In genomic region chrX:72297953-72298730, GRCh38 we compare ENCODE assay signal across 11 cellular contexts. TPM values are rescaled to one million over a fixed set of nuclear protein-coding genes. Genes with fewer than 3 reads are reported as not detected.
DNase-seq lines count a peak whose midpoint lies in the region; ATAC-seq, FAIRE-seq and TF ChIP-seq lines count a peak whose summit lies in the region.
"Had no signal": no experiment of that assay in that cellular context is flagged by ENCODE, and none has a peak within 500 bp of the region (broad histone marks: within the 10 kb centered on the region; RNA-seq: fewer than 3 reads in every experiment).

No MANE protein-coding gene starts in this region.

- no peak overlapping the region for H2AFZ ChIP-seq in keratinocyte (ENCODE audit: control insufficient read depth, low read length)

- ATAC-seq in GM21526 (IDR thresholded peaks at IDR 0.05; ENCODE audit: low FRiP score, unreplicated experiment) (peak; percentile 61), HG02884 (IDR thresholded peaks at IDR 0.05; ENCODE audit: unreplicated experiment) (no peak)
- ATAC-seq: naive thymus-derived CD8-positive, alpha-beta T cell had no signal

- TF ChIP-seq CTCF in keratinocyte (optimal IDR thresholded peaks at IDR 0.05 in 1 of 3, IDR thresholded peaks at IDR 0.05 in 1 of 3, conservative IDR thresholded peaks at IDR 0.05 in 1 of 3; ENCODE audit: extremely low read depth in 1 of 3, insufficient read depth in 2 of 3, low read length in 3 of 3) (peak in 2 of 3 experiments; percentile 55), sigmoid colon (IDR thresholded peaks at IDR 0.05) (no peak), Calu3 (IDR thresholded peaks at IDR 0.05; ENCODE audit: unreplicated experiment) (no peak)

- H4K20me1 ChIP-seq in keratinocyte (ENCODE audit: control insufficient read depth, extremely low read depth, insufficient read depth, low read length) = peaks cover 2% of the 10 kb centered on the region

- H3K4me3 ChIP-seq in keratinocyte (ENCODE audit: control insufficient read depth in 2 of 3, extremely low read depth in 1 of 3, insufficient read depth in 2 of 3, low read depth in 1 of 3, low read length in 3 of 3) (no peak overlapping the region), sigmoid colon (no peak overlapping the region)

- no peaks in the 10 kb centered on the region for H3K9me3 ChIP-seq in keratinocyte (ENCODE audit: control insufficient read depth, low read depth, low read length)
- no peaks in the 10 kb centered on the region for H3K9me3 ChIP-seq in sigmoid colon

- H3K36me3 ChIP-seq in keratinocyte (ENCODE audit: control insufficient read depth in 2 of 2, extremely low read depth in 1 of 2, insufficient read depth in 2 of 2, low read length in 2 of 2) (no peaks in the 10 kb centered on the region), sigmoid colon (no peaks in the 10 kb centered on the region)

- H3K4me1 ChIP-seq in keratinocyte (ENCODE audit: control insufficient read depth, extremely low read depth, insufficient read depth, low read length) (no peaks in the 10 kb centered on the region), sigmoid colon (no peaks in the 10 kb centered on the region)

- no peaks in the 10 kb centered on the region for H3K4me1 Mint-ChIP-seq in Calu3 (ENCODE audit: low read depth, unreplicated experiment)
- H3K4me1 Mint-ChIP-seq: naive thymus-derived CD8-positive, alpha-beta T cell had no signal

- peak; percentile 21 for FAIRE-seq in G401.6 (lab: Jason Lieb, UNC)
- no peak for FAIRE-seq in keratinocyte (lab: Jason Lieb, UNC)

- no peak for TF ChIP-seq EP300 in sigmoid colon (IDR thresholded peaks at IDR 0.05)

- H3K27me3 ChIP-seq in keratinocyte (ENCODE audit: control insufficient read depth, extremely low read depth, insufficient read depth, low read length) (peaks cover 67% of the 10 kb centered on the region), sigmoid colon (peaks cover 0 to 8% (median 2%) of the 10 kb centered on the region in 3 donors)

- no peak overlapping the region for H3K4me2 ChIP-seq in keratinocyte (ENCODE audit: control insufficient read depth, extremely low read depth, insufficient read depth, low read depth, low read length)
- H3K4me2 ChIP-seq: KMS-11 had no signal

- H3K27ac ChIP-seq in keratinocyte (ENCODE audit: control insufficient read depth, insufficient read depth, low read length) = no peak overlapping the region
- no peak overlapping the region for H3K27ac ChIP-seq in sigmoid colon
- H3K27ac ChIP-seq: KMS-11, VCaP had no signal

- no peak for TF ChIP-seq POLR2A in sigmoid colon (IDR thresholded peaks at IDR 0.05)

- DNase-seq in RPMI7951 (ENCODE audit: low read depth) (peak; percentile 52), keratinocyte (ENCODE audit: low read depth, low spot score) (no peak), NCI-H774 (lab: John Stamatoyannopoulos, UW) (no peak), sigmoid colon (no peak), Calu3 (no peak)
- DNase-seq: naive thymus-derived CD8-positive, alpha-beta T cell had no signal

- 60 to 64% methylated on average over 4 of the region's 4 CpGs for whole genome bisulfite sequencing in sigmoid colon, 2 donors

- H3K9ac ChIP-seq in keratinocyte (ENCODE audit: control insufficient read depth, extremely low read depth, insufficient read depth, low read length) = no peak overlapping the region
- H3K9ac ChIP-seq: KMS-11 had no signal

- intact Hi-C loops in sigmoid colon (cut with DNase I) (no loop called here), Calu3 (cut with micrococcal nuclease; ENCODE audit: unreplicated experiment) (loop anchor here (2.0 kb wide), 1 partner anchor 243 kb away; no protein-coding TSS in a partner anchor)

- H3K4me3 Mint-ChIP-seq in Calu3 (ENCODE audit: low read depth, unreplicated experiment) = no peak overlapping the region
- H3K4me3 Mint-ChIP-seq: naive thymus-derived CD8-positive, alpha-beta T cell had no signal

- dilution Hi-C loops in keratinocyte (cut with MboI; ENCODE audit: extremely low pct_ligation_motif_present, low sequenced_read_pairs) = no loop called here

- H3K36me3 Mint-ChIP-seq in Calu3 (ENCODE audit: insufficient read depth, unreplicated experiment) = no peaks in the 10 kb centered on the region

- CTCF ChIA-PET in Calu3 (lab: Charles Lee) = interaction anchor here (0.6 to 1.1 kb wide), 2 partner anchors 230 to 242 kb away, joined by 5 to 7 read pairs; no protein-coding TSS in a partner anchor

- H3K9me1 ChIP-seq in keratinocyte (ENCODE audit: control insufficient read depth, extremely low read depth, insufficient read depth, low read length) = no peaks in the 10 kb centered on the region

- peaks cover 67% of the 10 kb centered on the region for H3K27me3 Mint-ChIP-seq in Calu3 (ENCODE audit: unreplicated experiment)

- BruUV-seq in Calu3 (replicated peaks; lab: Mats Ljungman, UMichigan) = no TSS peak

- H3K27ac Mint-ChIP-seq in Calu3 (ENCODE audit: unreplicated experiment) = no peak overlapping the region
- H3K27ac Mint-ChIP-seq: naive thymus-derived CD8-positive, alpha-beta T cell had no signal

- no peaks in the 10 kb centered on the region for H3K79me2 ChIP-seq in keratinocyte (ENCODE audit: control insufficient read depth, insufficient read depth, low read length)

- H3K9me3 Mint-ChIP-seq in Calu3 (ENCODE audit: low read depth, unreplicated experiment) = no peaks in the 10 kb centered on the region
- H3K9me3 Mint-ChIP-seq: naive thymus-derived CD8-positive, alpha-beta T cell had no signal

RNA-seq across cellular contexts. Expression of gene CITED1, which starts 7.6 kb away (rescaled TPM):
- 0.12 and 1.3 TPM in 2 replicates for total RNA-seq in RPMI7951 (2014; rRNA removed; shearing (Covaris generic))
- polyA plus RNA-seq in keratinocyte = 0.25 to 0.30 TPM in 2 of 3 replicates, not detected in the other
- polyA plus RNA-seq in keratinocyte (2011; ENCODE audit: low read depth) = not detected
- not detected in 2 replicates for polyA plus RNA-seq in keratinocyte (2011; cell fraction: cytosol; rRNA removed)
- 0.60 TPM in 1 of 2 replicates, not detected in the other for polyA plus RNA-seq in keratinocyte (2011; cell fraction: nucleus; rRNA removed)
- polyA plus RNA-seq in keratinocyte (2012; ENCODE audit: low replicate concordance) = 0.24 and 0.37 TPM in 2 replicates
- polyA minus RNA-seq in keratinocyte = 0.80 TPM in 1 of 3 replicates, not detected in the others
- not detected for polyA minus RNA-seq in keratinocyte (2011; cell fraction: cytosol; rRNA and poly(A)+ RNA removed)
- not detected in 2 replicates for polyA minus RNA-seq in keratinocyte (2011; cell fraction: nucleus; rRNA and poly(A)+ RNA removed)
- under 1 TPM in 1 of 4 donors, not detected in 3; 0.99 TPM for total RNA-seq in sigmoid colon
- 1 to 10 TPM in 1 of 3 donors, under 1 TPM in 1, not detected in 1; 0.52 to 2.4 TPM for polyA plus RNA-seq in sigmoid colon
- 0.78 TPM in 1 of 2 replicates, not detected in the other for total RNA-seq in Calu3 (2022)
- total RNA-seq: naive thymus-derived CD8-positive, alpha-beta T cell had no signal
- polyA plus RNA-seq: naive thymus-derived CD8-positive, alpha-beta T cell had no signal

RNA-seq across cellular contexts. Expression of gene RPS4X, which starts 21.1 kb away (rescaled TPM):
- 1,331 and 1,443 TPM in 2 replicates for total RNA-seq in RPMI7951 (2014; rRNA removed; shearing (Covaris generic))
- polyA plus RNA-seq in keratinocyte (1,925 to 2,606 TPM (median 2,174 TPM) in 3 replicates), sigmoid colon (1,000 to 10,000 TPM; 1,029 to 2,141 (median 1,186) TPM)
- polyA plus RNA-seq in keratinocyte (2011; ENCODE audit: low read depth) = 1,744 TPM
- polyA plus RNA-seq in keratinocyte (2011; cell fraction: cytosol; rRNA removed) = 2,212 and 2,787 TPM in 2 replicates
- 662 and 946 TPM in 2 replicates for polyA plus RNA-seq in keratinocyte (2011; cell fraction: nucleus; rRNA removed)
- 1,725 and 2,475 TPM in 2 replicates for polyA plus RNA-seq in keratinocyte (2012; ENCODE audit: low replicate concordance)
- 512 to 1,513 TPM (median 1,408 TPM) in 3 replicates for polyA minus RNA-seq in keratinocyte
- polyA minus RNA-seq in keratinocyte (2011; cell fraction: cytosol; rRNA and poly(A)+ RNA removed) = 1,622 TPM
- 148 and 256 TPM in 2 replicates for polyA minus RNA-seq in keratinocyte (2011; cell fraction: nucleus; rRNA and poly(A)+ RNA removed)
- total RNA-seq in sigmoid colon (1,000 to 10,000 TPM in 3 of 4 donors, 100 to 1,000 TPM in 1; 842 to 1,555 (median 1,107) TPM), Calu3 (2022) (621 and 665 TPM in 2 replicates)

RNA-seq across cellular contexts. Expression of gene ERCC6L, which starts 59.3 kb away (rescaled TPM):
- total RNA-seq in RPMI7951 (2014; rRNA removed; shearing (Covaris generic)) = 23.3 and 27.4 TPM in 2 replicates
- polyA plus RNA-seq in keratinocyte (0.52 to 4.1 TPM (median 3.4 TPM) in 3 replicates), sigmoid colon (1 to 10 TPM in 1 of 3 donors, under 1 TPM in 1, not detected in 1; 0.23 to 2.4 TPM)
- 0.06 TPM for polyA plus RNA-seq in keratinocyte (2011; ENCODE audit: low read depth)
- 0.65 and 1.2 TPM in 2 replicates for polyA plus RNA-seq in keratinocyte (2011; cell fraction: cytosol; rRNA removed)
- polyA plus RNA-seq in keratinocyte (2011; cell fraction: nucleus; rRNA removed) = 0.87 and 1.1 TPM in 2 replicates
- 0.14 and 3.7 TPM in 2 replicates for polyA plus RNA-seq in keratinocyte (2012; ENCODE audit: low replicate concordance)
- polyA minus RNA-seq in keratinocyte = 0.36 to 5.1 TPM (median 0.49 TPM) in 3 replicates
- 1.5 TPM for polyA minus RNA-seq in keratinocyte (2011; cell fraction: cytosol; rRNA and poly(A)+ RNA removed)
- polyA minus RNA-seq in keratinocyte (2011; cell fraction: nucleus; rRNA and poly(A)+ RNA removed) = 0.74 and 1.6 TPM in 2 replicates
- total RNA-seq in sigmoid colon (under 1 TPM in 2 of 4 donors, not detected in 2; under 0.01 to 0.16 TPM), Calu3 (2022) (11.0 and 11.3 TPM in 2 replicates)

Comparison
In these comparisons a context has a peak if more than half of its experiments do, and no peak if none do; other contexts are left out.
1. CTCF ChIP-seq: peak in keratinocyte (2 of 3); none in sigmoid colon (0 of 4) and Calu3 (single experiment).
2. RNA of gene ERCC6L, which starts 59.3 kb away (total RNA-seq): 23.3 to 27.4 TPM in RPMI7951 and 11.0 to 11.3 TPM in Calu3; under 0.01 to 0.16 TPM in sigmoid colon; every median in the first group is over 10 times any median in the second.